Comparison of ENCODE assay signal across 22 cellular contexts in genomic region chr2:39385172-39385571, GRCh38. TPM values are rescaled to one million over a fixed set of nuclear protein-coding genes. Genes with fewer than 3 reads are reported as not detected.
DNase-seq lines count a peak whose midpoint lies in the region; ATAC-seq, FAIRE-seq and TF ChIP-seq lines count a peak whose summit lies in the region.
"Had no signal": no experiment of that assay in that cellular context is flagged by ENCODE, and none has a peak within 500 bp of the region (broad histone marks: within the 10 kb centered on the region; RNA-seq: fewer than 3 reads in every experiment).

No MANE protein-coding gene starts in this region.

- peak; percentile 52 for FAIRE-seq in bronchial epithelial cell (lab: Jason Lieb, UNC)
- FAIRE-seq: A549, D721Med, G401.6, GM12891, GM19239, H54, HepG2 had no signal

- no peaks in the 10 kb centered on the region for H3K4me1 ChIP-seq in foreskin keratinocyte
- H3K4me1 ChIP-seq: Caco-2 had no signal

- no peaks in the 10 kb centered on the region for H3K4me1 Mint-ChIP-seq in activated naive CD4-positive, alpha-beta T cell treated with anti-CD3 and anti-CD28 coated beads, Interleukin-2, amount 10 ng/mL, durations not matched to agents 7 days and 5 days

- DNase-seq in M059J (ENCODE audit: low read depth), result peak; percentile 6
- peak; percentile 30 for DNase-seq in RKO (ENCODE audit: low spot score)
- peak; percentile 97 for DNase-seq in bronchial epithelial cell (ENCODE audit: low read depth)
- DNase-seq in foreskin keratinocyte, result peak; percentile 66 to 82
- no peak for DNase-seq in head of caudate nucleus
- no peak for DNase-seq in activated naive CD4-positive, alpha-beta T cell treated with anti-CD3 and anti-CD28 coated beads, Interleukin-2, amount 10 ng/mL, durations not matched to agents 7 days and 5 days
- no peak for DNase-seq in stimulated activated CD4-positive, alpha-beta T cell treated with anti-CD3 and anti-CD28 coated beads, Interleukin-2, amount 100 ng/mL, for 48 hours
- DNase-seq: AML-193; Caco-2; CD4-positive, alpha-beta T cell; HCEC 1CT had no signal

- ATAC-seq in foreskin keratinocyte, result peak; percentile 78
- no peak for ATAC-seq in GM21528 (IDR thresholded peaks at IDR 0.05; ENCODE audit: low FRiP score, unreplicated experiment)
- ATAC-seq: A549, GM23338, HepG2 had no signal

- H3K27me3 Mint-ChIP-seq in activated naive CD4-positive, alpha-beta T cell treated with anti-CD3 and anti-CD28 coated beads, Interleukin-2, amount 10 ng/mL, durations not matched to agents 7 days and 5 days, result no peaks in the 10 kb centered on the region
- H3K27me3 Mint-ChIP-seq: CD4-positive, alpha-beta T cell; IgD-negative memory B cell had no signal

- no peak overlapping the region for H3K27ac ChIP-seq in foreskin keratinocyte
- H3K27ac ChIP-seq: A549, C4-2B had no signal

- H3K4me3 Mint-ChIP-seq in activated naive CD4-positive, alpha-beta T cell treated with anti-CD3 and anti-CD28 coated beads, Interleukin-2, amount 10 ng/mL, durations not matched to agents 7 days and 5 days, result no peak overlapping the region
- H3K4me3 Mint-ChIP-seq: CD4-positive, alpha-beta T cell; GM23338; IgD-negative memory B cell had no signal

- no peaks in the 10 kb centered on the region for H3K36me3 ChIP-seq in bronchial epithelial cell (ENCODE audit: control insufficient read depth, insufficient read depth, low read length)

- H3K4me3 ChIP-seq in bronchial epithelial cell (ENCODE audit: low read depth, low read length), result no peak overlapping the region
- H3K4me3 ChIP-seq: A549, GM23338 had no signal

- H3K36me3 Mint-ChIP-seq in activated naive CD4-positive, alpha-beta T cell treated with anti-CD3 and anti-CD28 coated beads, Interleukin-2, amount 10 ng/mL, durations not matched to agents 7 days and 5 days, result peaks cover 1% of the 10 kb centered on the region

- intact Hi-C loops in head of caudate nucleus (cut with DNase I), result no loop called here

- CTCF ChIA-PET in activated naive CD4-positive, alpha-beta T cell treated with anti-CD3 and anti-CD28 coated beads, Interleukin-2, amount 10 ng/mL, durations not matched to agents 7 days and 5 days (lab: Charles Lee), result no interaction called here

- no peak overlapping the region for H3K27ac Mint-ChIP-seq in activated naive CD4-positive, alpha-beta T cell treated with anti-CD3 and anti-CD28 coated beads, Interleukin-2, amount 10 ng/mL, durations not matched to agents 7 days and 5 days
- H3K27ac Mint-ChIP-seq: CD4-positive, alpha-beta T cell; GM23338; IgD-negative memory B cell had no signal

- peaks cover 2% of the 10 kb centered on the region for H3K9me3 Mint-ChIP-seq in activated naive CD4-positive, alpha-beta T cell treated with anti-CD3 and anti-CD28 coated beads, Interleukin-2, amount 10 ng/mL, durations not matched to agents 7 days and 5 days
- H3K9me3 Mint-ChIP-seq: CD4-positive, alpha-beta T cell; IgD-negative memory B cell had no signal

- H3K27me3 ChIP-seq in bronchial epithelial cell (ENCODE audit: control insufficient read depth, insufficient read depth, low read length), result no peaks in the 10 kb centered on the region
- no peaks in the 10 kb centered on the region for H3K27me3 ChIP-seq in foreskin keratinocyte

- TF ChIP-seq CTCF in bronchial epithelial cell (IDR thresholded peaks at IDR 0.05; ENCODE audit: insufficient read depth, low read length, severe bottlenecking) (no peak), foreskin keratinocyte (conservative IDR thresholded peaks at IDR 0.05) (peak; percentile 42)

RNA-seq across cellular contexts. Expression of gene MAP4K3, which starts 51.9 kb away (rescaled TPM):
- 12.6 and 21.0 TPM in 2 replicates for total RNA-seq in M059J (2014; rRNA removed; shearing (Covaris generic))
- total RNA-seq in bronchial epithelial cell (19.7 and 22.0 TPM in 2 replicates), foreskin keratinocyte (16.8 and 17.3 TPM in 2 replicates)
- 3.3 and 4.7 TPM in 2 replicates for polyA plus RNA-seq in foreskin keratinocyte

Comparison
In these comparisons a context has a peak if more than half of its experiments do, and no peak if none do; other contexts are left out.
1. DNase-seq: peak in M059J (single experiment), RKO (single experiment), bronchial epithelial cell (single experiment) and foreskin keratinocyte (2 of 2); none in head of caudate nucleus (0 of 42), activated naive CD4-positive, alpha-beta T cell treated with anti-CD3 and anti-CD28 coated beads, Interleukin-2, amount 10 ng/mL, durations not matched to agents 7 days and 5 days (single experiment) and stimulated activated CD4-positive, alpha-beta T cell treated with anti-CD3 and anti-CD28 coated beads, Interleukin-2, amount 100 ng/mL, for 48 hours (0 of 2).